ENCODE assay signal across 13 cellular contexts in the genomic region with DNA sequence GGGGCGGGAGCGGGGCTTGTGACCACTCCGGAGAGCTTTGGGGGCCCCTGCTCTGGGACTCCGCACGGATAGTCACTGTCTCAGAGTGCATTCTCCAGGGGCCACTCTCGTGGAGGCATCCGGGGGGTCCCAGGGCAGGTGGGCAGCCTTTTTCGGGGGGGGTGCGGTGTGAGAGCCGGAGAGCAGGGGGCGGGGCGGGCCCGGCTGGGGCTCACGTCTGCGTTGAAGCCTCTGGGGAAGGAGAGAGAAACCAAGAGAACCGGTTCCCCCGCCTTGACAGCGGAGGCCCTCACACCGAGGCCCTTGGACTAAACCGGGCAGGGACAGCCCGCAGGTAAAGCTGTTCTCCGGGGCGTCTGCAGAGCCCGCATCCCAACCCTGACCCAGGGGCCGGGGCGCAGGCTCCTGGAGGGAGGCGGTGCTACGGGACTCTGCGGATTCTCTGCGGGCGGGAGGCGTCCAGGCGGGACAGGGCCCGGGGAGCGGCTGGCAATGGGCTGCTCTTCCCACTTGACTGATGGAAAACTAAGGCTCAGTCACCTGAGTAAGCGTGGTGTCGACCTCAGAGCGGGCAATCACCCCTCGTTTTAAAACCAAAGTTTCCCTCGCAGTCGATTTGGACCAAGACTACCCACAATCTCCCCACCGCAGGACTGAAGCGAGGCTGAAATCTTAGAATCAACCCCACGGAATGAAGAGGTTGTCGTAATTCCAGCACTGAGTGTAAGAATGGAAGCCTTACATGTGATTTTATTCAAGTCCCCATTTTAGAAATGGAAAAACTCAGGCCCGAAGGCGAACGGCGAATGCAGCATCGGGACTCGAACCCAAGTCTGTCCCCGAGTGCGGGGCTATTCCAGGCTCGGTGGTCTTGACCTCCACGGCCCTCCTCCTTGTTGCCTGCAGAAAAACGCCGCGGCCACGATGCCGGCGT. TPM values are rescaled to one million over a fixed set of nuclear protein-coding genes. Genes with fewer than 3 reads are reported as not detected.
DNase-seq lines count a peak whose midpoint lies in the region; ATAC-seq, FAIRE-seq and TF ChIP-seq lines count a peak whose summit lies in the region.
"Had no signal": no experiment of that assay in that cellular context is flagged by ENCODE, and none has a peak within 500 bp of the region (broad histone marks: within the 10 kb centered on the region; RNA-seq: fewer than 3 reads in every experiment).

No MANE protein-coding gene starts in this region.

- H3K9ac ChIP-seq in mesendoderm (ENCODE audit: low read length): no peak overlapping the region

- H3K27me3 ChIP-seq in GM23338 (ENCODE audit: insufficient read depth): peaks cover 100% of the 10 kb centered on the region
- H3K27me3 ChIP-seq in mesendoderm (ENCODE audit: insufficient read depth, low read length, poor library complexity): peaks cover 40% of the 10 kb centered on the region
- peaks cover 78% of the 10 kb centered on the region for H3K27me3 ChIP-seq in gastroesophageal sphincter

- H2BK120ac ChIP-seq in mesendoderm (ENCODE audit: low read depth, low read length): no peak overlapping the region

- in situ Hi-C loops in KBM-7 (cut with MboI; ENCODE audit: low pct_unique_long_range_greater_than_20kb, low sequenced_read_pairs): no loop called here

- CTCF ChIA-PET in A549 (lab: Yijun Ruan, JAX): interaction anchor here (1.1 to 7.9 kb wide), 7 partner anchors 12 to 282 kb away, joined by 3 to 135 read pairs (median 22); no protein-coding TSS in a partner anchor

- H3K4ac ChIP-seq in mesendoderm (ENCODE audit: low read depth, low read length): no peak overlapping the region

- H4K5ac ChIP-seq in mesendoderm (ENCODE audit: low read length): no peak overlapping the region

- H3K4me3 ChIP-seq in A549 (peak overlapping the region; percentile 43), GM23338 (peak overlapping the region; percentile 72), mesendoderm (ENCODE audit: low read length) (no peak overlapping the region), gastroesophageal sphincter (peak overlapping the region in 1 of 2 donors; percentile 47)

- H3K27ac ChIP-seq in A549 (no peak overlapping the region), GM23338 (ENCODE audit: low read depth) (no peak overlapping the region), mesendoderm (ENCODE audit: low read depth, low read length) (no peak overlapping the region), gastroesophageal sphincter (no peak overlapping the region)
- H3K27ac ChIP-seq: epithelial cell of prostate, uterus had no signal

- no peaks in the 10 kb centered on the region; the same call in 2 of the 3 replicates for H3K36me3 Mint-ChIP-seq in GM23338 (ENCODE audit: low read depth)
- no peaks in the 10 kb centered on the region for H3K36me3 Mint-ChIP-seq in activated naive CD4-positive, alpha-beta T cell treated with anti-CD3 and anti-CD28 coated beads, Interleukin-2, amount 50 U/mL, for 24 hours

- H3K9me3 ChIP-seq in A549: no peaks in the 10 kb centered on the region
- no peaks in the 10 kb centered on the region for H3K9me3 ChIP-seq in gastroesophageal sphincter
- H3K9me3 ChIP-seq: uterus had no signal

- TF ChIP-seq EP300 in A549 (IDR thresholded peaks at IDR 0.05) (no peak), gastroesophageal sphincter (IDR thresholded peaks at IDR 0.05) (no peak)

- H2AFZ ChIP-seq in GM23338: peak overlapping the region; percentile 72

- H3K4me3 Mint-ChIP-seq in GM23338: peak overlapping the region; percentile 66
- peak overlapping the region; percentile 74 for H3K4me3 Mint-ChIP-seq in activated naive CD4-positive, alpha-beta T cell treated with anti-CD3 and anti-CD28 coated beads, Interleukin-2, amount 50 U/mL, for 24 hours

- TF ChIP-seq CTCF in A549 (IDR thresholded peaks at IDR 0.05): no peak
- no peak for TF ChIP-seq CTCF in GM23338 (conservative IDR thresholded peaks at IDR 0.05; ENCODE audit: low read depth in 2 of 2)
- TF ChIP-seq CTCF in gastroesophageal sphincter (IDR thresholded peaks at IDR 0.05): no peak

- 0 out of 2 replicates have a peak, but pooled peaks cover 11% of the 10 kb centered on the region for H3F3A ChIP-seq in GM23338 (replicated peaks; ENCODE audit: low read depth)

- WGBS in A549 (ENCODE audit: missing lambda C conversion rate): 18% methylated on average over 49 of the region's 61 CpGs
- WGBS in mesendoderm (ENCODE audit: extremely low coverage, insufficient coverage, low lambda C conversion rate): no CpG with 5 or more reads among the region's 61 CpGs
- WGBS in gastroesophageal sphincter (ENCODE audit: low coverage in 1 of 2), 2 donors: 19 to 24% methylated on average over 12 to 15 of the region's 61 CpGs

- H3K79me1 ChIP-seq in mesendoderm (ENCODE audit: low read length): no peaks in the 10 kb centered on the region

- DNase-seq in A549 (ENCODE audit: low read depth in 1 of 2, low spot score in 1 of 2) (peak in 1 of 2 experiments; percentile 24), GM23338 (ENCODE audit: low spot score) (peak; percentile 77), mesendoderm (peak; percentile 47), KBM-7 (no peak), CD1c-positive myeloid dendritic cell (ENCODE audit: extremely low spot score) (no peak)
- DNase-seq: MV-4-11, uterus had no signal

- H2BK15ac ChIP-seq in mesendoderm (replicated peaks; ENCODE audit: low read depth): no peak overlapping the region

- no peaks in the 10 kb centered on the region for H3K9me2 ChIP-seq in GM23338 (ENCODE audit: insufficient read depth)

- no peak for FAIRE-seq in A549 (lab: Jason Lieb, UNC)
- FAIRE-seq: G401.6, H54 had no signal

- H3K4me2 ChIP-seq in A549 (peak overlapping the region; percentile 96), GM23338 (peak overlapping the region; percentile 87), mesendoderm (ENCODE audit: low read length) (no peak overlapping the region)

- peaks cover 26% of the 10 kb centered on the region for H3K4me1 Mint-ChIP-seq in GM23338
- peaks cover 18% of the 10 kb centered on the region for H3K4me1 Mint-ChIP-seq in activated naive CD4-positive, alpha-beta T cell treated with anti-CD3 and anti-CD28 coated beads, Interleukin-2, amount 50 U/mL, for 24 hours

- H3K4me1 ChIP-seq in A549 (peaks cover 44% of the 10 kb centered on the region), GM23338 (ENCODE audit: insufficient read depth) (peaks cover 18% of the 10 kb centered on the region), mesendoderm (ENCODE audit: control insufficient read depth, low read depth, low read length) (no peaks in the 10 kb centered on the region), gastroesophageal sphincter (peaks cover 0 to 58% (median 45%) of the 10 kb centered on the region in 3 donors)

- H3K27ac Mint-ChIP-seq in GM23338: no peak overlapping the region
- no peak overlapping the region for H3K27ac Mint-ChIP-seq in activated naive CD4-positive, alpha-beta T cell treated with anti-CD3 and anti-CD28 coated beads, Interleukin-2, amount 50 U/mL, for 24 hours

- no peak overlapping the region for H3K23ac ChIP-seq in mesendoderm (ENCODE audit: low read length)

- H3K9me3 Mint-ChIP-seq in GM23338: peaks cover 4% of the 10 kb centered on the region; the same call in 2 of the 3 replicates
- H3K9me3 Mint-ChIP-seq in activated naive CD4-positive, alpha-beta T cell treated with anti-CD3 and anti-CD28 coated beads, Interleukin-2, amount 50 U/mL, for 24 hours: no peaks in the 10 kb centered on the region

- ATAC-seq in A549 (peak in 1 of 2 experiments; percentile 8; a peak in 3 of 6 replicates), GM23338 (peak; percentile 15), HG03159 (IDR thresholded peaks at IDR 0.05; ENCODE audit: unreplicated experiment) (no peak), gastroesophageal sphincter (no peak)

- TF ChIP-seq RAD21 in A549 (conservative IDR thresholded peaks at IDR 0.05 in 1 of 2, IDR thresholded peaks at IDR 0.05 in 1 of 2): no peak

- POLR2A ChIA-PET in A549 (lab: Yijun Ruan, JAX): no interaction called here

- TF ChIP-seq POLR2A in A549 (IDR thresholded peaks at IDR 0.05; ENCODE audit: low read length): no peak
- TF ChIP-seq POLR2A in gastroesophageal sphincter (IDR thresholded peaks at IDR 0.05): no peak

- H2BK5ac ChIP-seq in mesendoderm (ENCODE audit: low read length): no peak overlapping the region

- H2AK5ac ChIP-seq in mesendoderm (ENCODE audit: low read length): no peak overlapping the region

- no peak overlapping the region for H3K18ac ChIP-seq in mesendoderm (ENCODE audit: low read length)

- H4K8ac ChIP-seq in mesendoderm (ENCODE audit: low read depth, low read length): no peak overlapping the region

- H3K27me3 Mint-ChIP-seq in GM23338 (ENCODE audit: insufficient read depth, low read depth, poor library complexity): peaks cover 90% of the 10 kb centered on the region
- H3K27me3 Mint-ChIP-seq in activated naive CD4-positive, alpha-beta T cell treated with anti-CD3 and anti-CD28 coated beads, Interleukin-2, amount 50 U/mL, for 24 hours: peaks cover 12% of the 10 kb centered on the region

- peak overlapping the region; percentile 34 for H3K56ac ChIP-seq in mesendoderm (ENCODE audit: low read length)

- H3K79me2 ChIP-seq in GM23338 (replicated peaks; ENCODE audit: insufficient read depth) (no peaks in the 10 kb centered on the region), mesendoderm (ENCODE audit: control insufficient read depth, insufficient read depth, low read length) (no peaks in the 10 kb centered on the region)

- peaks cover 11% of the 10 kb centered on the region for H4K20me1 ChIP-seq in GM23338 (replicated peaks; ENCODE audit: insufficient read depth)

- H3K36me3 ChIP-seq in GM23338 (ENCODE audit: insufficient read depth): no peaks in the 10 kb centered on the region
- no peaks in the 10 kb centered on the region for H3K36me3 ChIP-seq in mesendoderm (ENCODE audit: control insufficient read depth, insufficient read depth, low read length)
- no peaks in the 10 kb centered on the region for H3K36me3 ChIP-seq in gastroesophageal sphincter
- H3K36me3 ChIP-seq: uterus had no signal

TF ChIP-seq in A549, 52 proteins besides CTCF, POLR2A, EP300 and RAD21 (continues in another document):
- TF ChIP-seq FOSB (CRISPR knock-in tag; IDR thresholded peaks at IDR 0.05) (no peak), CEBPB (IDR thresholded peaks at IDR 0.05) (no peak), JUNB (IDR thresholded peaks at IDR 0.05) (no peak), RCOR1 (IDR thresholded peaks at IDR 0.05; ENCODE audit: low read depth, low read length) (no peak)

RNA-seq across cellular contexts. Expression of gene AMZ2, which starts 49.6 kb away (rescaled TPM):
- polyA plus RNA-seq in A549 (2011; rRNA removed) (186 and 201 TPM in 2 replicates), A549 (2017; fragmentation: RNase III; extraction: RNeasy Plus Mini Kit Qiagen cat#74134 plus additional on column Dnase treatment) (105 to 111 TPM (median 109 TPM) in 3 replicates), GM23338 (2016; fragmentation: Nextera tagmentation; extraction: Ambion mirVana) (71.5 and 83.8 TPM in 2 replicates)
- 80.2 and 84.0 TPM in 2 replicates for polyA plus RNA-seq in A549 (2012; cell fraction: cytosol; rRNA removed)
- 34.3 and 46.9 TPM in 2 replicates for polyA plus RNA-seq in A549 (2012; cell fraction: nucleus; rRNA removed)
- polyA minus RNA-seq in A549 (2011; rRNA and poly(A)+ RNA removed): 42.1 and 44.1 TPM in 2 replicates
- 49.1 and 54.2 TPM in 2 replicates for total RNA-seq in GM23338 (2014; rRNA removed; shearing (Covaris generic))
- 70.9 TPM for polyA plus RNA-seq in mesendoderm (2013, experiment 1 of 2)
- polyA plus RNA-seq in mesendoderm (2013, experiment 2 of 2): 68.9 TPM
- total RNA-seq in gastroesophageal sphincter: 10 to 100 TPM; 54.9 to 76.5 (median 59.6) TPM

Comparison
In these comparisons a context has a peak if more than half of its experiments do, and no peak if none do; other contexts are left out.
1. DNase-seq: peak in GM23338 (single experiment) and mesendoderm (single experiment); none in KBM-7 (single experiment) and CD1c-positive myeloid dendritic cell (single experiment).